In the genomic region with DNA sequence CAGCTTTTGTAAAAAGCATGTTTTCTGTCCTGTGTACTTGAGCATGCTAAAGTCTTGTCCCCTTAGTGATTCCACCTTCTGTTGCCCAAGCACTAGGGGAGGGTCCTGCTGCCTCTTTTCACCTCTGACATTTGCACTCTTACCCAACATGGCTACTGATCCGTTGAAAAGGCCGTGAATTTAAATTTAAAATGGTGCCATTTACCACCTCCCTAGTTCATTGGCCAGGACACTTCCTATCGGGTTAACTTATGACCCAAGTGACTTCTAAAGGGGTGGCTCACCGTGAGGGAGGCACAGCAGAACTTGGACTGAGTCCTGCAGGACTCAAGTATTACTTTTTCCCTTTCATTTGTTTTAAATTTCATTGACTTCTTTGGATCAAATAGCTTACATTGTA, we compare ENCODE assay signal across 1 cellular context.
A peak's percentile ranks its signal among the peaks of the same experiment; 100 is the strongest.
TF ChIP-seq lines count a peak whose summit lies in the region.

No MANE protein-coding gene starts in this region.

TF ChIP-seq in K562, 482 proteins besides CTCF, POLR2A, EP300 and RAD21:
- TF ChIP-seq FOXM1 (IDR thresholded peaks at IDR 0.05; ENCODE audit: low read depth) (peak; percentile 45; the same call in 1 of the 2 replicates), FOXM1 (CRISPR knock-in tag; IDR thresholded peaks at IDR 0.05; ENCODE audit: low read depth) (no peak), KDM2B (CRISPR knock-in tag; IDR thresholded peaks at IDR 0.05) (no peak), MCM5 (IDR thresholded peaks at IDR 0.05; ENCODE audit: low read depth) (no peak), MYBL2 (IDR thresholded peaks at IDR 0.05; ENCODE audit: low read depth) (peak; percentile 75), MYBL2 (CRISPR knock-in tag; IDR thresholded peaks at IDR 0.05; ENCODE audit: borderline replicate concordance) (no peak), NR2C2 (CRISPR knock-in tag; IDR thresholded peaks at IDR 0.05) (no peak), NR2C2 (tag; IDR thresholded peaks at IDR 0.05) (peak; percentile 23; the same call in 1 of the 2 replicates), PHF8 (IDR thresholded peaks at IDR 0.05; ENCODE audit: borderline replicate concordance, low read length) (no peak), HDAC3 (IDR thresholded peaks at IDR 0.05; ENCODE audit: borderline replicate concordance, partially characterized antibody) (no peak), NR2C1 (IDR thresholded peaks at IDR 0.05) (peak; percentile 46; the same call in 1 of the 2 replicates), NR2C1 (tag; IDR thresholded peaks at IDR 0.05) (peak; percentile 59)
- TF ChIP-seq, protein P1, sequence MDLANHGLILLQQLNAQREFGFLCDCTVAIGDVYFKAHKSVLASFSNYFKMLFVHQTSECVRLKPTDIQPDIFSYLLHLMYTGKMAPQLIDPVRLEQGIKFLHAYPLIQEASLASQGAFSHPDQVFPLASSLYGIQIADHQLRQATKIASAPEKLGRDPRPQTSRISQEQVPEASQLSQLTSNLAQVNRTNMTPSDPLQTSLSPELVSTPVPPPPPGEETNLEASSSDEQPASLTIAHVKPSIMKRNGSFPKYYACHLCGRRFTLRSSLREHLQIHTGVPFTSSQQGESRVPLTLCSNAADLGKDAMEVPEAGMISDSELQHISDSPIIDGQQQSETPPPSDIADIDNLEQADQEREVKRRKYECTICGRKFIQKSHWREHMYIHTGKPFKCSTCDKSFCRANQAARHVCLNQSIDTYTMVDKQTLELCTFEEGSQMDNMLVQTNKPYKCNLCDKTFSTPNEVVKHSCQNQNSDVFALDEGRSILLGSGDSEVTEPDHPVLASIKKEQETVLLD (IDR thresholded peaks at IDR 0.05), result no peak
- TF ChIP-seq, protein P2, sequence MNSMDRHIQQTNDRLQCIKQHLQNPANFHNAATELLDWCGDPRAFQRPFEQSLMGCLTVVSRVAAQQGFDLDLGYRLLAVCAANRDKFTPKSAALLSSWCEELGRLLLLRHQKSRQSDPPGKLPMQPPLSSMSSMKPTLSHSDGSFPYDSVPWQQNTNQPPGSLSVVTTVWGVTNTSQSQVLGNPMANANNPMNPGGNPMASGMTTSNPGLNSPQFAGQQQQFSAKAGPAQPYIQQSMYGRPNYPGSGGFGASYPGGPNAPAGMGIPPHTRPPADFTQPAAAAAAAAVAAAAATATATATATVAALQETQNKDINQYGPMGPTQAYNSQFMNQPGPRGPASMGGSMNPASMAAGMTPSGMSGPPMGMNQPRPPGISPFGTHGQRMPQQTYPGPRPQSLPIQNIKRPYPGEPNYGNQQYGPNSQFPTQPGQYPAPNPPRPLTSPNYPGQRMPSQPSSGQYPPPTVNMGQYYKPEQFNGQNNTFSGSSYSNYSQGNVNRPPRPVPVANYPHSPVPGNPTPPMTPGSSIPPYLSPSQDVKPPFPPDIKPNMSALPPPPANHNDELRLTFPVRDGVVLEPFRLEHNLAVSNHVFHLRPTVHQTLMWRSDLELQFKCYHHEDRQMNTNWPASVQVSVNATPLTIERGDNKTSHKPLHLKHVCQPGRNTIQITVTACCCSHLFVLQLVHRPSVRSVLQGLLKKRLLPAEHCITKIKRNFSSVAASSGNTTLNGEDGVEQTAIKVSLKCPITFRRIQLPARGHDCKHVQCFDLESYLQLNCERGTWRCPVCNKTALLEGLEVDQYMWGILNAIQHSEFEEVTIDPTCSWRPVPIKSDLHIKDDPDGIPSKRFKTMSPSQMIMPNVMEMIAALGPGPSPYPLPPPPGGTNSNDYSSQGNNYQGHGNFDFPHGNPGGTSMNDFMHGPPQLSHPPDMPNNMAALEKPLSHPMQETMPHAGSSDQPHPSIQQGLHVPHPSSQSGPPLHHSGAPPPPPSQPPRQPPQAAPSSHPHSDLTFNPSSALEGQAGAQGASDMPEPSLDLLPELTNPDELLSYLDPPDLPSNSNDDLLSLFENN (IDR thresholded peaks at IDR 0.05; ENCODE audit: low read depth in 2 of 2, low read length in 2 of 2), result no peak
